Comparison of ENCODE assay signal across 8 cellular contexts in the genomic region with DNA sequence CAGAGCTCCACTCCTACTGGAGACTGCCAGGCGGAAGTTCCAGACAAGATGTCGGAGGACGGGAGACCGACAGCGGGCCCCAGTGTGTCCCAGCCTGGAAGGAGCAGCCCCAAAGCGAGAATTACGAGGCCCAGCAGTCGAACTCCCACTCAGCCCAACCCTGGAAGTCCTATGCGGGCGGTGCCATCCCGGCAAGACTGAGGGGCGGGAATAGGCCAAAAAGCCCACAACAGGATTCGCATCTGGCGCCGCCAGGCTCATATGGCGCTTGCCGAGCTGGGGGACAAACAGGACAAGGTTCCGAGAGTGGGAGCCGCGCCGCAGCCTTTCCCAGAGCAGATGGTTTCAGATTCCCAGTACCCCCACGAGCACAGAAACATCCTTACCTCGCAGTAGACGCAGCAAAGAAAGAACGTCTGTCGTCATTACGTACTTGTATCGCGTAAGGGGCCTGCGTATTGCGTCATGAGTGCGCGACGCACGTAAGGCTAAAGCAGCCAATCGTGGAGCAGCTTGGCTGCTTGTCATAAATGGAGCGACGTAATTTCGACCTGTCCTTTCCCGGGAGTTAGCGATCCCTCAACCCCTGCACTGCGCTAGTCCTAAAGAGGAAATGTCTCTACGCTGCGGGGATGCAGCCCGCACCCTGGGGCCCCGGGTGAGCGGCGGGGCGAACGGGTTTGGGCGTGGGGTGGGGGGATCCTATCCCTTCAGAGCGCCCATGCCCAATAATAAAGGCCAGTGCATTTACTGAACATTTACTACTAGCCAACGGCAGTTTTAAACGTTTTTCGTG. TPM values are rescaled to one million over a fixed set of nuclear protein-coding genes. Genes with fewer than 3 reads are reported as not detected.
A peak's percentile ranks its signal among the peaks of the same experiment; 100 is the strongest.
DNase-seq lines count a peak whose midpoint lies in the region; ATAC-seq and TF ChIP-seq lines count a peak whose summit lies in the region.

A gene (plus strand): TSS at position 552 of the 796 bp plus-strand sequence. CDS start 62 bp downstream, at position 614.
A gene (minus strand): TSS at position 418 of the 796 bp plus-strand sequence. CDS start 483 bp downstream, outside the sequence.

- peak within 1 kb of the TSS; percentile 99 for H3K27ac Mint-ChIP-seq in T-helper 17 cell

- TF ChIP-seq CTCF in upper lobe of right lung (IDR thresholded peaks at IDR 0.05): no peak

- peak; percentile 87 for ATAC-seq in HG02885 (IDR thresholded peaks at IDR 0.05; ENCODE audit: poor library complexity, unreplicated experiment)
- peak; percentile 82 for ATAC-seq in T-helper 17 cell
- peak; percentile 97 for ATAC-seq in left cardiac atrium
- peak; percentile 97 for ATAC-seq in upper lobe of right lung

- no peaks in the 10 kb centered on the region for H3K27me3 ChIP-seq in upper lobe of right lung

- no peaks in the 10 kb centered on the region for H3K9me3 ChIP-seq in T-helper 17 cell (ENCODE audit: control insufficient read depth, low read length, poor library complexity, severe bottlenecking)
- H3K9me3 ChIP-seq in upper lobe of right lung: no peaks in the 10 kb centered on the region

- peaks cover 16% of the 10 kb centered on the region for H3K4me1 ChIP-seq in upper lobe of right lung

- no peaks in the 10 kb centered on the region for H3K27me3 Mint-ChIP-seq in T-helper 17 cell

- TF ChIP-seq POLR2A in GM15510 (IDR thresholded peaks at IDR 0.05; ENCODE audit: borderline replicate concordance, extremely low read depth, insufficient read length): peak; percentile 97

- H3K4me3 Mint-ChIP-seq in T-helper 17 cell: peak within 1 kb of the TSS; percentile 96

- intact Hi-C loops in left cardiac atrium (cut with DNase I): loop anchor here in 1 of 2 donors (10.0 kb wide), 1 partner anchor 516 kb away; a partner anchor contains a TSS
- intact Hi-C loops in posterior vena cava (cut with DNase I): no loop called here
- intact Hi-C loops in upper lobe of right lung (cut with DNase I): no loop called here

- peaks cover 6% of the 10 kb centered on the region for H3K36me3 Mint-ChIP-seq in T-helper 17 cell (ENCODE audit: low read depth)

- DNase-seq in NCI-H1694 treated with DMSO at 0.1 percent for 48 hours (lab: John Stamatoyannopoulos, UW): peak; percentile 91
- DNase-seq in T-helper 17 cell: peak; percentile 73 to 85 (median 85)
- peak; percentile 68 to 98 (median 88) for DNase-seq in amygdala (lab: John Stamatoyannopoulos, UW)
- DNase-seq in left cardiac atrium: peak; percentile 97
- peak; percentile 99 for DNase-seq in posterior vena cava (ENCODE audit: low spot score)
- peak; percentile 96 for DNase-seq in upper lobe of right lung

- H3K27ac ChIP-seq in upper lobe of right lung: peak within 1 kb of the TSS; percentile 97

- H3K4me1 Mint-ChIP-seq in T-helper 17 cell: peaks cover 12% of the 10 kb centered on the region

- H3K36me3 ChIP-seq in upper lobe of right lung: peaks cover 63% of the 10 kb centered on the region

- peak within 1 kb of the TSS; percentile 81 for H3K4me3 ChIP-seq in upper lobe of right lung

RNA-seq across cellular contexts. Expression of the first gene that starts in this region (rescaled TPM):
- total RNA-seq in T-helper 17 cell (10 to 100 TPM in 1 of 2 donors, 1 to 10 TPM in 1; 8.4 to 11.5 TPM), left cardiac atrium (10 to 100 TPM; 16.7 to 24.1 TPM), posterior vena cava (10 to 100 TPM in 1 of 2 donors, 1 to 10 TPM in 1; 9.2 to 12.8 TPM), upper lobe of right lung (11.7 TPM)

RNA-seq across cellular contexts. Expression of the second gene that starts in this region (rescaled TPM):
- total RNA-seq in T-helper 17 cell (1,000 to 10,000 TPM; 1,881 to 2,610 TPM), left cardiac atrium (1,000 to 10,000 TPM; 1,080 to 1,082 TPM), posterior vena cava (1,000 to 10,000 TPM; 1,546 to 2,356 TPM), upper lobe of right lung (1,204 TPM)

Comparison
In these comparisons a context has a peak if more than half of its experiments do, and no peak if none do; other contexts are left out.
1. Peak in every context shown above with its lines: DNase-seq, ATAC-seq, H3K4me3 ChIP-seq and H3K27ac ChIP-seq.